1 cellular context compared by ENCODE assay signal in the genomic region with DNA sequence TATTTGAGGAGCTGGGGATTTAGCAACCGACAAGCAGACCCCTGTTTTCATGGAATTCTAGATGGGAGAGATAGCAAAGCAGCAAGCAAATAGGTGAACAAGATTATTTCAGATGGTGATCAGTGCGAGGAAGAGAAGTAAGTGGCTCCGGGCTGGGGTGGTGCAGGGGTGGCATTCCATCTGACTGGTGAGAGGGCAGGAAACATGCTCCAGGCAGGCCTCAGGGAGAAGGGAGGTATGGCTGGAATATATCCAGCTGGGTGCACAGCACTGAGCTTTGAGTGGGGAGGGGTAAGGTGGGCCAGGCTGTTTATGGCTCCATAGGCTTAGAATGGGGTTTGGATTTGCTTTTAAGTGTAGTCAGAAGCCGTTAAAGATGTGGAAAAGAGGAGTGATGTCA.
TF ChIP-seq lines count a peak whose summit lies in the region.

No MANE protein-coding gene starts in this region.

TF ChIP-seq in IMR-90, 13 proteins besides CTCF, POLR2A, EP300 and RAD21:
- TF ChIP-seq MAZ (IDR thresholded peaks at IDR 0.05; ENCODE audit: borderline replicate concordance, low read depth, low read length) (no peak), RCOR1 (IDR thresholded peaks at IDR 0.05; ENCODE audit: insufficient replicate concordance, low read length) (no peak), NFE2L2 (IDR thresholded peaks at IDR 0.05; ENCODE audit: low read depth, low read length) (no peak)
TF ChIP-seq in IMR-90: peak in this region for 0.
